ENCODE assay signal across 20 cellular contexts in the genomic region with DNA sequence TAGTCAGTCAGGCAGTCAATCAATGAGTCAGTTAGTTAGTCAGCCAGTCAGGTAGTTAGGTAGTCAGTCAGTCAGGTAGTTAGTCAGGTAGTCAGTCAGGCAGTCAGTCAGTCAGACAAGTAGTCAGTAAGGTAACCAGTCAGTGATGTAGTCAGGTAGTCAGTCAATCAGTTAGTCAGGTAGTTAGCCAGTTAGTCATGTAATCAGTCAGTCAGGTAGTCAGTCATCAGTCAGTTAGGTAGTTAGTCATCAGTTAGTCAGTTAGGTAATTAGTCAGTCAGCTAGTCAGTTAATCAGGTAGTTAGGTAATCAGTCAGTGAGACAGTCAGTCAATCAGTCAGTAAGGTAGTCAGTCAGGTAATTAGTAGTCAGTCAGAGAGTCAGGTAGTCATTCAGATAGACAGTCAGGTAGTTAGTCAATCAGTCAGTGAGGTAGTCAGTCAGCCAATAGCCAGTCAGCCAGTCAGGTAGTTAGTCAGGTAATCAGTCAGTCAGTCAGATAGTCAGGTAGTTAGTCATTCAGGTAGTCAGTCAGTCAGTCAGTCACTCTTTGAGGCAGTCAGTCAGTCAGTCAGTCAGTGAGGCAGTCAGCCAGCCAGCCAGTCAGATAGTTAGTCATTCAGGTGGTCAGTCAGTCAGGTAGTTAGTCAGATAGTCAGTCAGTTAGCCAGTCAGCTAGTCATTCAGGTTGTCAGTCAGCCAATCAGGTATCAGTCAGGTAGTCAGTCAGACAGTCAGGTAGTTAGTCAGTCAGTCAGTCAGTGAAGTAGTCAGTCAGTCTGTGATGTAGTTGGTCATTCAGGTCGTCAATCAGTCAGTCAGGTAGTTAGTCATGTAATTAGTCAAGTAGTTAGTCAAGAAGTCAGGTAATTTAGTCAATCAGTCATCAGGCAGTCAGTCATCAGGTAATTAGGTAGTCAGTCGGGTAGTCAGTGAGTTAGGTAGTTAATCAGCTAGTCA. TPM values are rescaled to one million over a fixed set of nuclear protein-coding genes. Genes with fewer than 3 reads are reported as not detected.
DNase-seq lines count a peak whose midpoint lies in the region; ATAC-seq, FAIRE-seq and TF ChIP-seq lines count a peak whose summit lies in the region.
"Had no signal": no experiment of that assay in that cellular context is flagged by ENCODE, and none has a peak within 500 bp of the region (broad histone marks: within the 10 kb centered on the region; RNA-seq: fewer than 3 reads in every experiment).

No MANE protein-coding gene starts in this region.

- no peak overlapping the region for H3K9ac ChIP-seq in PC-3 (ENCODE audit: low read length)
- no peak overlapping the region for H3K9ac ChIP-seq in K562 (ENCODE audit: insufficient read depth in 1 of 2, low read depth in 2 of 2, low read length in 2 of 2)
- H3K9ac ChIP-seq: BLaER1 treated with 17β-estradiol and CSF1 and Interleukin-3, amounts not matched to agents 10 nM and 100 nM had no signal

- TF ChIP-seq CTCF in right atrium auricular region (IDR thresholded peaks at IDR 0.05) = no peak
- no peak for TF ChIP-seq CTCF in PC-3 (conservative IDR thresholded peaks at IDR 0.05; ENCODE audit: low read depth, low read length)
- TF ChIP-seq CTCF in K562 (IDR thresholded peaks at IDR 0.05 in 2 of 3, conservative IDR thresholded peaks at IDR 0.05 in 1 of 3; ENCODE audit: insufficient read depth in 2 of 3, low read depth in 1 of 3, low read length in 3 of 3) = no peak
- no peak for TF ChIP-seq CTCF in type B pancreatic cell (conservative IDR thresholded peaks at IDR 0.05)

- no peaks in the 10 kb centered on the region for H3K9me3 Mint-ChIP-seq in type B pancreatic cell
- H3K9me3 Mint-ChIP-seq in activated T-helper 1 cell treated with anti-CD3 and anti-CD28 coated beads, Interleukin-12 subunit alpha, Interleukin-12 subunit beta, Interleukin-2, Interleukin-4 antibody, amounts not matched to agents 30 ng/mL and 10 ng/mL and 1 ng/mL, durations not matched to agents 14 hours and 24 hours and 36 hours = no peaks in the 10 kb centered on the region
- H3K9me3 Mint-ChIP-seq: CD4-positive, alpha-beta memory T cell had no signal

- H3K9me3 ChIP-seq in right atrium auricular region (no peaks in the 10 kb centered on the region), PC-3 (ENCODE audit: low read length) (peaks cover 8% of the 10 kb centered on the region; the same call in 1 of the 2 replicates), K562 (replicated peaks; ENCODE audit: control insufficient read depth, insufficient read depth, low read depth, low read length) (peaks cover 21% of the 10 kb centered on the region; the same call in 1 of the 2 replicates)

- in situ Hi-C loops in K562 (cut with MboI) = no loop called here

- no peak for TF ChIP-seq RAD21 in K562 (CRISPR knock-in tag; conservative IDR thresholded peaks at IDR 0.05 in 1 of 2, IDR thresholded peaks at IDR 0.05 in 1 of 2)

- no peaks in the 10 kb centered on the region for H3K4me1 ChIP-seq in right atrium auricular region
- no peaks in the 10 kb centered on the region for H3K4me1 ChIP-seq in PC-3 (ENCODE audit: insufficient read depth, low read length)
- H3K4me1 ChIP-seq in K562 (replicated peaks in 1 of 2; ENCODE audit: control insufficient read depth in 2 of 2, insufficient read depth in 2 of 2, low read length in 2 of 2) = peaks cover 0 to 28% of the 10 kb centered on the region in 2 experiments; a peak in 1 of 5 replicates
- H3K4me1 ChIP-seq: BLaER1 treated with 17β-estradiol and CSF1 and Interleukin-3, amounts not matched to agents 10 nM and 100 nM had no signal

- H3K79me2 ChIP-seq in PC-3 (ENCODE audit: low read length) (no peaks in the 10 kb centered on the region), K562 (ENCODE audit: control insufficient read depth, insufficient read depth, low read length) (no peaks in the 10 kb centered on the region)

- H3K27me3 Mint-ChIP-seq in type B pancreatic cell = no peaks in the 10 kb centered on the region
- H3K27me3 Mint-ChIP-seq in activated T-helper 1 cell treated with anti-CD3 and anti-CD28 coated beads, Interleukin-12 subunit alpha, Interleukin-12 subunit beta, Interleukin-2, Interleukin-4 antibody, amounts not matched to agents 30 ng/mL and 10 ng/mL and 1 ng/mL, durations not matched to agents 14 hours and 24 hours and 36 hours (ENCODE audit: insufficient read depth) = no peaks in the 10 kb centered on the region
- H3K27me3 Mint-ChIP-seq: CD4-positive, alpha-beta memory T cell had no signal

- H3K4me1 Mint-ChIP-seq in type B pancreatic cell (ENCODE audit: unreplicated experiment) = no peaks in the 10 kb centered on the region
- H3K4me1 Mint-ChIP-seq in activated T-helper 1 cell treated with anti-CD3 and anti-CD28 coated beads, Interleukin-12 subunit alpha, Interleukin-12 subunit beta, Interleukin-2, Interleukin-4 antibody, amounts not matched to agents 30 ng/mL and 10 ng/mL and 1 ng/mL, durations not matched to agents 14 hours and 24 hours and 36 hours (ENCODE audit: low read depth) = no peaks in the 10 kb centered on the region
- H3K4me1 Mint-ChIP-seq: CD4-positive, alpha-beta memory T cell had no signal

- H2AFZ ChIP-seq in PC-3 (ENCODE audit: low read length) (no peak overlapping the region), K562 (ENCODE audit: low read depth, low read length) (no peak overlapping the region)

- no peak overlapping the region for H3K4me3 Mint-ChIP-seq in type B pancreatic cell
- H3K4me3 Mint-ChIP-seq in activated T-helper 1 cell treated with anti-CD3 and anti-CD28 coated beads, Interleukin-12 subunit alpha, Interleukin-12 subunit beta, Interleukin-2, Interleukin-4 antibody, amounts not matched to agents 30 ng/mL and 10 ng/mL and 1 ng/mL, durations not matched to agents 14 hours and 24 hours and 36 hours = no peak overlapping the region
- H3K4me3 Mint-ChIP-seq: CD4-positive, alpha-beta memory T cell had no signal

- H3K9me2 ChIP-seq in PC-3 (replicated peaks; ENCODE audit: low read length) = no peaks in the 10 kb centered on the region

- H3K27ac Mint-ChIP-seq in type B pancreatic cell = no peak overlapping the region
- H3K27ac Mint-ChIP-seq in activated T-helper 1 cell treated with anti-CD3 and anti-CD28 coated beads, Interleukin-12 subunit alpha, Interleukin-12 subunit beta, Interleukin-2, Interleukin-4 antibody, amounts not matched to agents 30 ng/mL and 10 ng/mL and 1 ng/mL, durations not matched to agents 14 hours and 24 hours and 36 hours = no peak overlapping the region
- H3K27ac Mint-ChIP-seq: CD4-positive, alpha-beta memory T cell had no signal

- POLR2A ChIA-PET in PC-3 (lab: Charles Lee; ENCODE audit: unreplicated experiment) (no interaction called here), K562 (lab: Yijun Ruan, JAX) (no interaction called here)

- no peaks in the 10 kb centered on the region for H3F3A ChIP-seq in PC-3 (ENCODE audit: low read length, unreplicated experiment)

- DNase-seq in cardiac septum (ENCODE audit: low spot score) (peak; percentile 38), right atrium auricular region (ENCODE audit: low spot score) (no peak), PC-3 (peak; percentile 8), K562 (ENCODE audit: extremely low read depth in 1 of 4, low spot score in 3 of 4) (no peak), type B pancreatic cell (ENCODE audit: extremely low spot score, unreplicated experiment) (peak; percentile 15), KG1 (lab: John Stamatoyannopoulos, UW) (no peak)
- no peak for DNase-seq in activated T-helper 1 cell treated with anti-CD3 and anti-CD28 coated beads, Interleukin-12 subunit alpha, Interleukin-12 subunit beta, Interleukin-2, Interleukin-4 antibody, amounts not matched to agents 30 ng/mL and 10 ng/mL and 1 ng/mL, durations not matched to agents 14 hours and 24 hours and 36 hours (ENCODE audit: low spot score)
- no peak for DNase-seq in NK-92 treated with Interleukin-12 subunit alpha and Interleukin-12 subunit beta, amount 100 ng/mL, for 24 hours (lab: John Stamatoyannopoulos, UW)
- DNase-seq: ACHN; CD4-positive, alpha-beta memory T cell; H7; NCI-H1105; NCI-H2029 treated with DMSO at 0.1 percent for 48 hours; NCI-H510A treated with DMSO at 0.1 percent for 48 hours; NCI-H748 treated with DMSO at 0.1 percent for 48 hours had no signal

- ATAC-seq in PC-3 (no peak), K562 (no peak)
- ATAC-seq: Panc1, SK-N-SH treated with all-trans-retinoic acid at 6 μM for 48 hours had no signal

- no peaks in the 10 kb centered on the region for H4K20me1 ChIP-seq in PC-3 (ENCODE audit: low read length)
- peaks cover 9% of the 10 kb centered on the region; the same call in 1 of the 2 replicates for H4K20me1 ChIP-seq in K562 (replicated peaks; ENCODE audit: control insufficient read depth, insufficient read depth, low read length)
- H4K20me1 ChIP-seq: BLaER1 treated with 17β-estradiol and CSF1 and Interleukin-3, amounts not matched to agents 10 nM and 100 nM had no signal

- H3K27me3 ChIP-seq in right atrium auricular region = no peaks in the 10 kb centered on the region
- no peaks in the 10 kb centered on the region for H3K27me3 ChIP-seq in PC-3 (ENCODE audit: low read length)
- H3K27me3 ChIP-seq in K562 (ENCODE audit: control insufficient read depth in 2 of 2, insufficient read depth in 2 of 2, low read length in 2 of 2) = peaks cover 22 to 51% of the 10 kb centered on the region in 2 experiments; a peak in 3 of 5 replicates
- H3K27me3 ChIP-seq: BLaER1 treated with 17β-estradiol and CSF1 and Interleukin-3, amounts not matched to agents 10 nM and 100 nM had no signal

- WGBS in K562 (ENCODE audit: insufficient coverage, low coverage, missing lambda C conversion rate) = 2% methylated on average over 2 of the region's 2 CpGs

- H3K27ac ChIP-seq in right atrium auricular region = no peak overlapping the region
- H3K27ac ChIP-seq in PC-3 (ENCODE audit: low read length) = no peak overlapping the region
- no peak overlapping the region for H3K27ac ChIP-seq in K562 (ENCODE audit: extremely low read depth, low read depth, low read length)
- H3K27ac ChIP-seq: BLaER1 treated with 17β-estradiol and CSF1 and Interleukin-3, amounts not matched to agents 10 nM and 100 nM had no signal

- BruUV-seq in PC-3 (replicated peaks; lab: Mats Ljungman, UMichigan) (no TSS peak), K562 (replicated peaks; lab: Mats Ljungman, UMichigan) (no TSS peak)

- H3K4me3 ChIP-seq in right atrium auricular region = no peak overlapping the region
- no peak overlapping the region for H3K4me3 ChIP-seq in PC-3 (ENCODE audit: low read length)
- H3K4me3 ChIP-seq in K562 = no peak overlapping the region
- H3K4me3 ChIP-seq: BLaER1 treated with 17β-estradiol and CSF1 and Interleukin-3, amounts not matched to agents 10 nM and 100 nM had no signal

- intact Hi-C loops in cardiac septum (cut with DNase I) (no loop called here), PC-3 (cut with micrococcal nuclease) (no loop called here), K562 (cut with micrococcal nuclease) (no loop called here)
- intact Hi-C loops in activated T-helper 1 cell treated with anti-CD3 and anti-CD28 coated beads, Interleukin-12 subunit alpha, Interleukin-12 subunit beta, Interleukin-2, Interleukin-4 antibody, amounts not matched to agents 30 ng/mL and 10 ng/mL and 1 ng/mL, durations not matched to agents 14 hours and 24 hours and 36 hours (cut with micrococcal nuclease) = no loop called here

- H3K36me3 ChIP-seq in right atrium auricular region (no peaks in the 10 kb centered on the region), PC-3 (ENCODE audit: low read depth, low read length) (no peaks in the 10 kb centered on the region; the same call in 1 of the 2 replicates), K562 (ENCODE audit: control insufficient read depth, insufficient read depth, low read length) (no peaks in the 10 kb centered on the region)
- H3K36me3 ChIP-seq: BLaER1 treated with 17β-estradiol and CSF1 and Interleukin-3, amounts not matched to agents 10 nM and 100 nM had no signal

- FAIRE-seq in K562 (lab: Jason Lieb, UNC) = peak; percentile 37
- FAIRE-seq: G401.6 had no signal

- CTCF ChIA-PET in PC-3 (lab: Charles Lee) = no interaction called here
- CTCF ChIA-PET in K562 (lab: Yijun Ruan, JAX; ENCODE audit: low intra/inter-chr PET ratio) = no interaction called here

- no peak for TF ChIP-seq EP300 in K562 (IDR thresholded peaks at IDR 0.05; ENCODE audit: low read length)

- no peaks in the 10 kb centered on the region for H3K9me1 ChIP-seq in K562 (ENCODE audit: control insufficient read depth, insufficient read depth, low read length)

- H3K4me2 ChIP-seq in PC-3 (ENCODE audit: low read length) = no peak overlapping the region
- no peak overlapping the region for H3K4me2 ChIP-seq in K562 (ENCODE audit: insufficient read depth, low read length)
- H3K4me2 ChIP-seq: BLaER1 treated with 17β-estradiol and CSF1 and Interleukin-3, amounts not matched to agents 10 nM and 100 nM had no signal

- TF ChIP-seq POLR2A in K562 (conservative IDR thresholded peaks at IDR 0.05) = no peak

- H3K36me3 Mint-ChIP-seq in type B pancreatic cell = no peaks in the 10 kb centered on the region
- no peaks in the 10 kb centered on the region for H3K36me3 Mint-ChIP-seq in activated T-helper 1 cell treated with anti-CD3 and anti-CD28 coated beads, Interleukin-12 subunit alpha, Interleukin-12 subunit beta, Interleukin-2, Interleukin-4 antibody, amounts not matched to agents 30 ng/mL and 10 ng/mL and 1 ng/mL, durations not matched to agents 14 hours and 24 hours and 36 hours (ENCODE audit: low read depth)
- H3K36me3 Mint-ChIP-seq: CD4-positive, alpha-beta memory T cell had no signal

RNA-seq across cellular contexts. Expression of gene KRTAP10-1, which starts 15.3 kb away (rescaled TPM):
- total RNA-seq in cardiac septum (not detected), right atrium auricular region (not detected), PC-3 (2014; rRNA removed) (not detected in 2 replicates), K562 (2014; rRNA removed) (not detected in 2 replicates), K562 (2014; rRNA removed; fragmentation: Illumina TruSeq; extraction: Trizol) (not detected in 2 replicates), K562 (2015; rRNA removed; fragmentation: Illumina TruSeq; extraction: Trizol) (not detected in 2 replicates), K562 (2021) (not detected in 2 replicates), type B pancreatic cell (ENCODE audit: low replicate concordance) (not detected in 2 replicates)
- not detected in 2 replicates for total RNA-seq in K562 (2011; cell fraction: chromatin; rRNA removed; ENCODE audit: low replicate concordance)
- total RNA-seq in K562 (2011; cell fraction: nucleolus; rRNA removed) = not detected in 2 replicates
- not detected in 2 replicates for total RNA-seq in K562 (2011; cell fraction: nucleoplasm; rRNA removed)
- polyA plus RNA-seq in K562 (2011; rRNA removed) (not detected in 2 replicates), K562 (2014; fragmentation: Illumina TruSeq; extraction: Trizol) (not detected in 2 replicates), K562 (2014; fragmentation: Nextera tagmentation; extraction: Ambion mirVana) (not detected), K562 (2014; rRNA removed) (not detected in 2 replicates)
- polyA plus RNA-seq in K562 (2011; cell fraction: cytosol; rRNA removed) = not detected in 2 replicates
- not detected in 2 replicates for polyA plus RNA-seq in K562 (2011; cell fraction: nucleus; rRNA removed)
- polyA plus RNA-seq in K562 (2012) = not detected in 2 replicates
- not detected in 2 replicates for polyA minus RNA-seq in K562 (2011; rRNA and poly(A)+ RNA removed)
- not detected in 2 replicates for polyA minus RNA-seq in K562 (2011; cell fraction: cytosol; rRNA and poly(A)+ RNA removed)
- polyA minus RNA-seq in K562 (2011; cell fraction: nucleus; rRNA and poly(A)+ RNA removed) = not detected in 2 replicates
- total RNA-seq in activated T-helper 1 cell treated with anti-CD3 and anti-CD28 coated beads, Interleukin-12 subunit alpha, Interleukin-12 subunit beta, Interleukin-2, Interleukin-4 antibody, amounts not matched to agents 30 ng/mL and 10 ng/mL and 1 ng/mL, durations not matched to agents 14 hours and 24 hours and 36 hours = not detected in 2 replicates
- total RNA-seq: CD4-positive, alpha-beta memory T cell; H7; HT1080 had no signal
- polyA plus RNA-seq: CD4-positive, alpha-beta memory T cell had no signal

RNA-seq across cellular contexts. Expression of gene KRTAP10-2, which starts 26.6 kb away (rescaled TPM):
- total RNA-seq in cardiac septum (not detected), right atrium auricular region (not detected), PC-3 (2014; rRNA removed) (not detected in 2 replicates), K562 (2014; rRNA removed) (not detected in 2 replicates), K562 (2014; rRNA removed; fragmentation: Illumina TruSeq; extraction: Trizol) (not detected in 2 replicates), K562 (2015; rRNA removed; fragmentation: Illumina TruSeq; extraction: Trizol) (not detected in 2 replicates), K562 (2021) (not detected in 2 replicates), type B pancreatic cell (ENCODE audit: low replicate concordance) (not detected in 2 replicates)
- total RNA-seq in K562 (2011; cell fraction: chromatin; rRNA removed; ENCODE audit: low replicate concordance) = not detected in 2 replicates
- not detected in 2 replicates for total RNA-seq in K562 (2011; cell fraction: nucleolus; rRNA removed)
- not detected in 2 replicates for total RNA-seq in K562 (2011; cell fraction: nucleoplasm; rRNA removed)
- polyA plus RNA-seq in K562 (2011; rRNA removed) (not detected in 2 replicates), K562 (2014; fragmentation: Illumina TruSeq; extraction: Trizol) (not detected in 2 replicates), K562 (2014; fragmentation: Nextera tagmentation; extraction: Ambion mirVana) (not detected), K562 (2014; rRNA removed) (not detected in 2 replicates)
- not detected in 2 replicates for polyA plus RNA-seq in K562 (2011; cell fraction: cytosol; rRNA removed)
- polyA plus RNA-seq in K562 (2011; cell fraction: nucleus; rRNA removed) = not detected in 2 replicates
- not detected in 2 replicates for polyA plus RNA-seq in K562 (2012)
- polyA minus RNA-seq in K562 (2011; rRNA and poly(A)+ RNA removed) = not detected in 2 replicates
- not detected in 2 replicates for polyA minus RNA-seq in K562 (2011; cell fraction: cytosol; rRNA and poly(A)+ RNA removed)
- not detected in 2 replicates for polyA minus RNA-seq in K562 (2011; cell fraction: nucleus; rRNA and poly(A)+ RNA removed)
- not detected in 2 replicates for total RNA-seq in activated T-helper 1 cell treated with anti-CD3 and anti-CD28 coated beads, Interleukin-12 subunit alpha, Interleukin-12 subunit beta, Interleukin-2, Interleukin-4 antibody, amounts not matched to agents 30 ng/mL and 10 ng/mL and 1 ng/mL, durations not matched to agents 14 hours and 24 hours and 36 hours
- total RNA-seq: CD4-positive, alpha-beta memory T cell; H7; HT1080 had no signal
- polyA plus RNA-seq: CD4-positive, alpha-beta memory T cell had no signal

RNA-seq across cellular contexts. Expression of gene KRTAP10-3, which starts 33.9 kb away (rescaled TPM):
- total RNA-seq in cardiac septum (not detected), right atrium auricular region (not detected), PC-3 (2014; rRNA removed) (not detected in 2 replicates), K562 (2014; rRNA removed) (not detected in 2 replicates), K562 (2014; rRNA removed; fragmentation: Illumina TruSeq; extraction: Trizol) (not detected in 2 replicates), K562 (2015; rRNA removed; fragmentation: Illumina TruSeq; extraction: Trizol) (not detected in 2 replicates), K562 (2021) (not detected in 2 replicates), type B pancreatic cell (ENCODE audit: low replicate concordance) (not detected in 2 replicates)
- total RNA-seq in K562 (2011; cell fraction: chromatin; rRNA removed; ENCODE audit: low replicate concordance) = not detected in 2 replicates
- total RNA-seq in K562 (2011; cell fraction: nucleolus; rRNA removed) = not detected in 2 replicates
- not detected in 2 replicates for total RNA-seq in K562 (2011; cell fraction: nucleoplasm; rRNA removed)
- polyA plus RNA-seq in K562 (2011; rRNA removed) (not detected in 2 replicates), K562 (2014; fragmentation: Illumina TruSeq; extraction: Trizol) (not detected in 2 replicates), K562 (2014; fragmentation: Nextera tagmentation; extraction: Ambion mirVana) (not detected), K562 (2014; rRNA removed) (not detected in 2 replicates)
- polyA plus RNA-seq in K562 (2011; cell fraction: cytosol; rRNA removed) = not detected in 2 replicates
- not detected in 2 replicates for polyA plus RNA-seq in K562 (2011; cell fraction: nucleus; rRNA removed)
- not detected in 2 replicates for polyA plus RNA-seq in K562 (2012)
- polyA minus RNA-seq in K562 (2011; rRNA and poly(A)+ RNA removed) = not detected in 2 replicates
- polyA minus RNA-seq in K562 (2011; cell fraction: cytosol; rRNA and poly(A)+ RNA removed) = not detected in 2 replicates
- polyA minus RNA-seq in K562 (2011; cell fraction: nucleus; rRNA and poly(A)+ RNA removed) = not detected in 2 replicates
- not detected in 2 replicates for total RNA-seq in activated T-helper 1 cell treated with anti-CD3 and anti-CD28 coated beads, Interleukin-12 subunit alpha, Interleukin-12 subunit beta, Interleukin-2, Interleukin-4 antibody, amounts not matched to agents 30 ng/mL and 10 ng/mL and 1 ng/mL, durations not matched to agents 14 hours and 24 hours and 36 hours
- total RNA-seq: CD4-positive, alpha-beta memory T cell; H7; HT1080 had no signal
- polyA plus RNA-seq: CD4-positive, alpha-beta memory T cell had no signal

RNA-seq across cellular contexts. Expression of gene KRTAP10-4, which starts 48.8 kb away (rescaled TPM):
- total RNA-seq in cardiac septum = not detected
- total RNA-seq in right atrium auricular region = not detected
- not detected in 2 replicates for total RNA-seq in PC-3 (2014; rRNA removed)
- not detected in 2 replicates for total RNA-seq in K562 (2011; cell fraction: chromatin; rRNA removed; ENCODE audit: low replicate concordance)
- total RNA-seq in K562 (2011; cell fraction: nucleolus; rRNA removed) = not detected in 2 replicates
- not detected in 2 replicates for total RNA-seq in K562 (2011; cell fraction: nucleoplasm; rRNA removed)
- total RNA-seq in K562 (2014; rRNA removed) = not detected in 2 replicates
- not detected in 2 replicates for total RNA-seq in K562 (2014; rRNA removed; fragmentation: Illumina TruSeq; extraction: Trizol)
- not detected in 2 replicates for total RNA-seq in K562 (2015; rRNA removed; fragmentation: Illumina TruSeq; extraction: Trizol)
- total RNA-seq in K562 (2021) = not detected in 2 replicates
- polyA plus RNA-seq in K562 (2011; rRNA removed) = not detected in 2 replicates
- not detected in 2 replicates for polyA plus RNA-seq in K562 (2011; cell fraction: cytosol; rRNA removed)
- polyA plus RNA-seq in K562 (2011; cell fraction: nucleus; rRNA removed) = not detected in 2 replicates
- not detected in 2 replicates for polyA plus RNA-seq in K562 (2012)
- not detected in 2 replicates for polyA plus RNA-seq in K562 (2014; fragmentation: Illumina TruSeq; extraction: Trizol)
- polyA plus RNA-seq in K562 (2014; fragmentation: Nextera tagmentation; extraction: Ambion mirVana) = not detected
- polyA plus RNA-seq in K562 (2014; rRNA removed) = not detected in 2 replicates
- polyA minus RNA-seq in K562 (2011; rRNA and poly(A)+ RNA removed) = not detected in 2 replicates
- not detected in 2 replicates for polyA minus RNA-seq in K562 (2011; cell fraction: cytosol; rRNA and poly(A)+ RNA removed)
- not detected in 2 replicates for polyA minus RNA-seq in K562 (2011; cell fraction: nucleus; rRNA and poly(A)+ RNA removed)
- total RNA-seq in type B pancreatic cell (ENCODE audit: low replicate concordance) = not detected in 2 replicates
- not detected in 2 replicates for total RNA-seq in activated T-helper 1 cell treated with anti-CD3 and anti-CD28 coated beads, Interleukin-12 subunit alpha, Interleukin-12 subunit beta, Interleukin-2, Interleukin-4 antibody, amounts not matched to agents 30 ng/mL and 10 ng/mL and 1 ng/mL, durations not matched to agents 14 hours and 24 hours and 36 hours
- total RNA-seq: CD4-positive, alpha-beta memory T cell; H7; HT1080 had no signal
- polyA plus RNA-seq: CD4-positive, alpha-beta memory T cell had no signal

RNA-seq across cellular contexts. Expression of gene KRTAP10-5, which starts 55.7 kb away (rescaled TPM):
- total RNA-seq in cardiac septum = not detected
- total RNA-seq in right atrium auricular region = not detected
- 0.98 TPM in 1 of 2 replicates, not detected in the other for total RNA-seq in PC-3 (2014; rRNA removed)
- not detected in 2 replicates for total RNA-seq in K562 (2011; cell fraction: chromatin; rRNA removed; ENCODE audit: low replicate concordance)
- not detected in 2 replicates for total RNA-seq in K562 (2011; cell fraction: nucleolus; rRNA removed)
- not detected in 2 replicates for total RNA-seq in K562 (2011; cell fraction: nucleoplasm; rRNA removed)
- total RNA-seq in K562 (2014; rRNA removed) = not detected in 2 replicates
- total RNA-seq in K562 (2014; rRNA removed; fragmentation: Illumina TruSeq; extraction: Trizol) = not detected in 2 replicates
- total RNA-seq in K562 (2015; rRNA removed; fragmentation: Illumina TruSeq; extraction: Trizol) = not detected in 2 replicates
- not detected in 2 replicates for total RNA-seq in K562 (2021)
- not detected in 2 replicates for polyA plus RNA-seq in K562 (2011; rRNA removed)
- not detected in 2 replicates for polyA plus RNA-seq in K562 (2011; cell fraction: cytosol; rRNA removed)
- polyA plus RNA-seq in K562 (2011; cell fraction: nucleus; rRNA removed) = not detected in 2 replicates
- polyA plus RNA-seq in K562 (2012) = not detected in 2 replicates
- polyA plus RNA-seq in K562 (2014; fragmentation: Illumina TruSeq; extraction: Trizol) = not detected in 2 replicates
- not detected for polyA plus RNA-seq in K562 (2014; fragmentation: Nextera tagmentation; extraction: Ambion mirVana)
- polyA plus RNA-seq in K562 (2014; rRNA removed) = not detected in 2 replicates
- polyA minus RNA-seq in K562 (2011; rRNA and poly(A)+ RNA removed) = not detected in 2 replicates
- polyA minus RNA-seq in K562 (2011; cell fraction: cytosol; rRNA and poly(A)+ RNA removed) = not detected in 2 replicates
- polyA minus RNA-seq in K562 (2011; cell fraction: nucleus; rRNA and poly(A)+ RNA removed) = not detected in 2 replicates
- total RNA-seq in type B pancreatic cell (ENCODE audit: low replicate concordance) = not detected in 2 replicates
- total RNA-seq in activated T-helper 1 cell treated with anti-CD3 and anti-CD28 coated beads, Interleukin-12 subunit alpha, Interleukin-12 subunit beta, Interleukin-2, Interleukin-4 antibody, amounts not matched to agents 30 ng/mL and 10 ng/mL and 1 ng/mL, durations not matched to agents 14 hours and 24 hours and 36 hours = not detected in 2 replicates
- total RNA-seq: CD4-positive, alpha-beta memory T cell; H7; HT1080 had no signal
- polyA plus RNA-seq: CD4-positive, alpha-beta memory T cell had no signal

Comparison
In these comparisons a context has a peak if more than half of its experiments do, and no peak if none do; other contexts are left out.
1. DNase-seq: peak in cardiac septum (single experiment), PC-3 (single experiment) and type B pancreatic cell (single experiment); none in right atrium auricular region (single experiment), K562 (0 of 4), activated T-helper 1 cell treated with anti-CD3 and anti-CD28 coated beads, Interleukin-12 subunit alpha, Interleukin-12 subunit beta, Interleukin-2, Interleukin-4 antibody, amounts not matched to agents 30 ng/mL and 10 ng/mL and 1 ng/mL, durations not matched to agents 14 hours and 24 hours and 36 hours (single experiment), KG1 (single experiment) and NK-92 treated with Interleukin-12 subunit alpha and Interleukin-12 subunit beta, amount 100 ng/mL, for 24 hours (single experiment).